Comparison of ENCODE assay signal across 1 cellular context in genomic region chr22:50341977-50342650, GRCh38.
TF ChIP-seq lines count a peak whose summit lies in the region.

No MANE protein-coding gene starts in this region.

TF ChIP-seq in GM12878, 131 proteins besides CTCF, POLR2A, EP300 and RAD21 (continued from another document):
- TF ChIP-seq, protein P1, sequence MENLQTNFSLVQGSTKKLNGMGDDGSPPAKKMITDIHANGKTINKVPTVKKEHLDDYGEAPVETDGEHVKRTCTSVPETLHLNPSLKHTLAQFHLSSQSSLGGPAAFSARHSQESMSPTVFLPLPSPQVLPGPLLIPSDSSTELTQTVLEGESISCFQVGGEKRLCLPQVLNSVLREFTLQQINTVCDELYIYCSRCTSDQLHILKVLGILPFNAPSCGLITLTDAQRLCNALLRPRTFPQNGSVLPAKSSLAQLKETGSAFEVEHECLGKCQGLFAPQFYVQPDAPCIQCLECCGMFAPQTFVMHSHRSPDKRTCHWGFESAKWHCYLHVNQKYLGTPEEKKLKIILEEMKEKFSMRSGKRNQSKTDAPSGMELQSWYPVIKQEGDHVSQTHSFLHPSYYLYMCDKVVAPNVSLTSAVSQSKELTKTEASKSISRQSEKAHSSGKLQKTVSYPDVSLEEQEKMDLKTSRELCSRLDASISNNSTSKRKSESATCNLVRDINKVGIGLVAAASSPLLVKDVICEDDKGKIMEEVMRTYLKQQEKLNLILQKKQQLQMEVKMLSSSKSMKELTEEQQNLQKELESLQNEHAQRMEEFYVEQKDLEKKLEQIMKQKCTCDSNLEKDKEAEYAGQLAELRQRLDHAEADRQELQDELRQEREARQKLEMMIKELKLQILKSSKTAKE (IDR thresholded peaks at IDR 0.05; ENCODE audit: low read depth, poor library complexity, severe bottlenecking) = peak; percentile 67
- TF ChIP-seq RELA (IDR thresholded peaks at IDR 0.05; ENCODE audit: borderline replicate concordance, partially characterized antibody) = peak; percentile 11
- 0 out of 2 replicates have a peak, but pooled peaks have one; percentile 21 for TF ChIP-seq CREB1 (IDR thresholded peaks at IDR 0.05; ENCODE audit: low read depth)
- no peak for TF ChIP-seq SIX5 (IDR thresholded peaks at IDR 0.05; ENCODE audit: low read depth, low read length, severe bottlenecking)
- no peak for TF ChIP-seq ZBTB33 (IDR thresholded peaks at IDR 0.05)
- peak; percentile 59; the same call in 1 of the 2 replicates for TF ChIP-seq SIN3A (IDR thresholded peaks at IDR 0.05; ENCODE audit: low read depth, low read length)
- TF ChIP-seq FOXM1 (IDR thresholded peaks at IDR 0.05; ENCODE audit: low read depth, low read length) = no peak
- no peak for TF ChIP-seq CHD2 (IDR thresholded peaks at IDR 0.05; ENCODE audit: borderline replicate concordance, low read depth, low read length)
- TF ChIP-seq RUNX3 (IDR thresholded peaks at IDR 0.05; ENCODE audit: low read length) = peak; percentile 41; the same call in 1 of the 2 replicates
- TF ChIP-seq GABPA (IDR thresholded peaks at IDR 0.05; ENCODE audit: low read depth) = no peak
- no peak for TF ChIP-seq PAX5 (IDR thresholded peaks at IDR 0.05; ENCODE audit: borderline replicate concordance, low read depth, low read length)
- no peak for TF ChIP-seq SUPT20H (IDR thresholded peaks at IDR 0.05; ENCODE audit: borderline replicate concordance, control insufficient read depth, low read depth, low read length)
- TF ChIP-seq LARP7 (IDR thresholded peaks at IDR 0.05) = 0 out of 2 replicates have a peak, but pooled peaks have one; percentile 42
- TF ChIP-seq RELB (IDR thresholded peaks at IDR 0.05; ENCODE audit: low read depth) = 0 out of 2 replicates have a peak, but pooled peaks have one; percentile 34
- TF ChIP-seq CREM (IDR thresholded peaks at IDR 0.05; ENCODE audit: low read depth) = 0 out of 2 replicates have a peak, but pooled peaks have one; percentile 39
- TF ChIP-seq, protein P2, sequence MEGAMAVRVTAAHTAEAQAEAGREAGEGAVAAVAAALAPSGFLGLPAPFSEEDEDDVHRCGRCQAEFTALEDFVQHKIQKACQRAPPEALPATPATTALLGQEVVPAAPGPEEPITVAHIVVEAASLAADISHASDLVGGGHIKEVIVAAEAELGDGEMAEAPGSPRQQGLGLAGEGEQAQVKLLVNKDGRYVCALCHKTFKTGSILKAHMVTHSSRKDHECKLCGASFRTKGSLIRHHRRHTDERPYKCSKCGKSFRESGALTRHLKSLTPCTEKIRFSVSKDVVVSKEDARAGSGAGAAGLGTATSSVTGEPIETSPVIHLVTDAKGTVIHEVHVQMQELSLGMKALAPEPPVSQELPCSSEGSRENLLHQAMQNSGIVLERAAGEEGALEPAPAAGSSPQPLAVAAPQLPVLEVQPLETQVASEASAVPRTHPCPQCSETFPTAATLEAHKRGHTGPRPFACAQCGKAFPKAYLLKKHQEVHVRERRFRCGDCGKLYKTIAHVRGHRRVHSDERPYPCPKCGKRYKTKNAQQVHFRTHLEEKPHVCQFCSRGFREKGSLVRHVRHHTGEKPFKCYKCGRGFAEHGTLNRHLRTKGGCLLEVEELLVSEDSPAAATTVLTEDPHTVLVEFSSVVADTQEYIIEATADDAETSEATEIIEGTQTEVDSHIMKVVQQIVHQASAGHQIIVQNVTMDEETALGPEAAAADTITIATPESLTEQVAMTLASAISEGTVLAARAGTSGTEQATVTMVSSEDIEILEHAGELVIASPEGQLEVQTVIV (IDR thresholded peaks at IDR 0.05; ENCODE audit: borderline replicate concordance, partially characterized antibody) = no peak
- no peak; the same call in 1 of the 2 replicates for TF ChIP-seq MXI1 (IDR thresholded peaks at IDR 0.05; ENCODE audit: low read depth, low read length)
- TF ChIP-seq NKRF (conservative IDR thresholded peaks at IDR 0.05) = peak; percentile 53
- TF ChIP-seq, protein P3, sequence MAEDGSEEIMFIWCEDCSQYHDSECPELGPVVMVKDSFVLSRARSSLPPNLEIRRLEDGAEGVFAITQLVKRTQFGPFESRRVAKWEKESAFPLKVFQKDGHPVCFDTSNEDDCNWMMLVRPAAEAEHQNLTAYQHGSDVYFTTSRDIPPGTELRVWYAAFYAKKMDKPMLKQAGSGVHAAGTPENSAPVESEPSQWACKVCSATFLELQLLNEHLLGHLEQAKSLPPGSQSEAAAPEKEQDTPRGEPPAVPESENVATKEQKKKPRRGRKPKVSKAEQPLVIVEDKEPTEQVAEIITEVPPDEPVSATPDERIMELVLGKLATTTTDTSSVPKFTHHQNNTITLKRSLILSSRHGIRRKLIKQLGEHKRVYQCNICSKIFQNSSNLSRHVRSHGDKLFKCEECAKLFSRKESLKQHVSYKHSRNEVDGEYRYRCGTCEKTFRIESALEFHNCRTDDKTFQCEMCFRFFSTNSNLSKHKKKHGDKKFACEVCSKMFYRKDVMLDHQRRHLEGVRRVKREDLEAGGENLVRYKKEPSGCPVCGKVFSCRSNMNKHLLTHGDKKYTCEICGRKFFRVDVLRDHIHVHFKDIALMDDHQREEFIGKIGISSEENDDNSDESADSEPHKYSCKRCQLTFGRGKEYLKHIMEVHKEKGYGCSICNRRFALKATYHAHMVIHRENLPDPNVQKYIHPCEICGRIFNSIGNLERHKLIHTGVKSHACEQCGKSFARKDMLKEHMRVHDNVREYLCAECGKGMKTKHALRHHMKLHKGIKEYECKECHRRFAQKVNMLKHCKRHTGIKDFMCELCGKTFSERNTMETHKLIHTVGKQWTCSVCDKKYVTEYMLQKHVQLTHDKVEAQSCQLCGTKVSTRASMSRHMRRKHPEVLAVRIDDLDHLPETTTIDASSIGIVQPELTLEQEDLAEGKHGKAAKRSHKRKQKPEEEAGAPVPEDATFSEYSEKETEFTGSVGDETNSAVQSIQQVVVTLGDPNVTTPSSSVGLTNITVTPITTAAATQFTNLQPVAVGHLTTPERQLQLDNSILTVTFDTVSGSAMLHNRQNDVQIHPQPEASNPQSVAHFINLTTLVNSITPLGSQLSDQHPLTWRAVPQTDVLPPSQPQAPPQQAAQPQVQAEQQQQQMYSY (CRISPR knock-in tag; IDR thresholded peaks at IDR 0.05) = no peak
TF ChIP-seq in GM12878: peak in this region for 25.
